24 cellular contexts compared by ENCODE assay signal in the genomic region with DNA sequence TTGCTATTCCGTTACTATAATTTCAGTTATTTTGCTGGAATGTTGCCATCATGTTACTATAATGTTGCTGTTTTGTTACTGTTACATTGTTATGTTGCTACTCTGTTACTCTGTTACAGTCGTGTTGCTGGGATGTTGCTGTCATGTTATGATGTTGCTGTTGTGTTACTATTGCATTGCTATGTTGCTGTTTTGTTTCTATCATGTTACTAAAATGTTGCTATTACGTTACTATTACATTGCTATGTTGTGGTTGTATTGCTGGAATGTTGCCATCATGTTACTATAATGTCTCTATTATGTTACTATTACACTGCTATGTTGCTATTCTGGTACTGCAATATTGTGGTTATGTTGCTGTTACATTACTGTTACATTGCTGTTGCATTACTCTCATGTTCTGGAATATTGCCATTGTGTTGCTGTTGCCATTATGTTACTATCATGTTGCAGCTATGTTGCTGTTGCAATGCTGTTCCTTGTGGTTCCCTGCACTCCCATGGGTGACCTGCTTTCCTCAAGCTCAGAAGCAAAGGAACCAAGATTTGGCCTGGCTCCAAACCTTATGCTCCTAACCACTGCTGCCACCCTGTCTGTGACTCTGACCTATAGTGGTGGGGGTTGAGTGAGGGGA.
DNase-seq lines count a peak whose midpoint lies in the region; ATAC-seq, FAIRE-seq and TF ChIP-seq lines count a peak whose summit lies in the region.
"Had no signal": no experiment of that assay in that cellular context is flagged by ENCODE, and none has a peak within 500 bp of the region (broad histone marks: within the 10 kb centered on the region; RNA-seq: fewer than 3 reads in every experiment).

No MANE protein-coding gene starts in this region.

- POLR2A ChIA-PET in HEK293 (lab: Yijun Ruan, JAX), result no interaction called here

- FAIRE-seq in bronchial epithelial cell (lab: Jason Lieb, UNC), result no peak

- CTCF ChIA-PET in HEK293 (lab: Yijun Ruan, JAX), result no interaction called here

- DNase-seq in MV-4-11 (lab: John Stamatoyannopoulos, UW) (peak; percentile 26), bronchial epithelial cell (ENCODE audit: low read depth) (peak; percentile 13), right lobe of liver (no peak), germinal center (ENCODE audit: low spot score) (no peak), KBM-7 (no peak)
- DNase-seq: activated CD8-positive, alpha-beta T cell treated with anti-CD3 and anti-CD28 coated beads for 36 hours; activated effector memory CD4-positive, alpha-beta T cell treated with Interleukin-2 at 50 U/mL for 16 hours; activated naive CD8-positive, alpha-beta T cell treated with anti-CD3 and anti-CD28 coated beads, Interleukin-2, amount 10 ng/mL, durations not matched to agents 7 days and 5 days; EL; H7; NCI-H187; stimulated activated naive CD8-positive, alpha-beta T cell treated with anti-CD3 and anti-CD28 coated beads, Interleukin-15, Interleukin-2, amounts not matched to agents 100 U/mL and 50 U/mL, for 24 hours; T-cell; tibial artery had no signal

- TF ChIP-seq CTCF in HEK293 (tag by site-specific recombination; IDR thresholded peaks at IDR 0.05), result no peak
- TF ChIP-seq CTCF in bronchial epithelial cell (IDR thresholded peaks at IDR 0.05; ENCODE audit: insufficient read depth, low read length, severe bottlenecking), result no peak
- no peak for TF ChIP-seq CTCF in right lobe of liver (IDR thresholded peaks at IDR 0.05)

- no peaks in the 10 kb centered on the region for H3K27me3 ChIP-seq in bronchial epithelial cell (ENCODE audit: control insufficient read depth, insufficient read depth, low read length)
- H3K27me3 ChIP-seq in right lobe of liver, result no peaks in the 10 kb centered on the region
- H3K27me3 ChIP-seq: gastroesophageal sphincter, neural progenitor cell, SJSA1, tibial artery had no signal

- intact Hi-C loops in right lobe of liver (cut with DNase I), result no loop called here

- no peaks in the 10 kb centered on the region for H3K4me1 ChIP-seq in HEK293 (ENCODE audit: control insufficient read depth, insufficient read depth, low read length)
- no peaks in the 10 kb centered on the region for H3K4me1 ChIP-seq in right lobe of liver
- H3K4me1 ChIP-seq: gastroesophageal sphincter, neural progenitor cell, SJSA1, tibial artery had no signal

- no peak overlapping the region for H3K27ac ChIP-seq in HEK293 (ENCODE audit: extremely low read depth, low read depth, low read length)
- H3K27ac ChIP-seq in right lobe of liver, result no peak overlapping the region
- H3K27ac ChIP-seq: epithelial cell of prostate, gastroesophageal sphincter, neural progenitor cell, SJSA1, tibial artery had no signal

- in situ Hi-C loops in KBM-7 (cut with MboI; ENCODE audit: low pct_unique_long_range_greater_than_20kb, low sequenced_read_pairs), result no loop called here

- H3K9me3 ChIP-seq in HEK293 (ENCODE audit: control insufficient read depth, insufficient read depth, low read depth, low read length) (no peaks in the 10 kb centered on the region), right lobe of liver (no peaks in the 10 kb centered on the region)

- TF ChIP-seq POLR2A in right lobe of liver (IDR thresholded peaks at IDR 0.05), result no peak

- 71% methylated on average over 3 of the region's 3 CpGs for WGBS in right lobe of liver (ENCODE audit: insufficient coverage, low coverage, low lambda C conversion rate, missing lambda C conversion rate)

- H3K4me3 ChIP-seq in HEK293 (ENCODE audit: low read depth, low read length) (no peak overlapping the region), bronchial epithelial cell (ENCODE audit: low read depth, low read length) (no peak overlapping the region), right lobe of liver (no peak overlapping the region)
- H3K4me3 ChIP-seq: gastroesophageal sphincter, lung, neural progenitor cell, SJSA1, tibial artery had no signal

- no peaks in the 10 kb centered on the region for H3K36me3 ChIP-seq in HEK293 (ENCODE audit: control insufficient read depth in 2 of 2, insufficient read depth in 1 of 2, low read length in 2 of 2)
- H3K36me3 ChIP-seq in bronchial epithelial cell (ENCODE audit: control insufficient read depth, insufficient read depth, low read length), result no peaks in the 10 kb centered on the region
- H3K36me3 ChIP-seq in right lobe of liver, result peaks cover 0 to 88% (median 38%) of the 10 kb centered on the region in 4 donors
- H3K36me3 ChIP-seq: gastroesophageal sphincter, neural progenitor cell, SJSA1 had no signal

- peak; percentile 10 to 19 (median 13) for ATAC-seq in right lobe of liver
- ATAC-seq in activated CD4-positive, CD25-positive, alpha-beta regulatory T cell treated with anti-CD3 and anti-CD28 coated beads, Interleukin-2, amount 50 U/mL, for 24 hours, result no peak
- no peak for ATAC-seq in HG02981 (IDR thresholded peaks at IDR 0.05; ENCODE audit: unreplicated experiment)
- ATAC-seq: activated CD8-positive, alpha-beta T cell treated with anti-CD3 and anti-CD28 coated beads for 36 hours; gastroesophageal sphincter; Panc1; sciatic nerve; stimulated activated naive CD8-positive, alpha-beta T cell treated with anti-CD3 and anti-CD28 coated beads, Interleukin-15, Interleukin-2, amounts not matched to agents 100 U/mL and 50 U/mL, for 24 hours; T-cell had no signal

TF ChIP-seq in HEK293, 187 proteins besides CTCF, POLR2A, EP300 and RAD21 (continues in another document):
- TF ChIP-seq ZNF184 (tag by site-specific recombination; IDR thresholded peaks at IDR 0.05) (no peak), ZNF792 (tag by site-specific recombination; IDR thresholded peaks at IDR 0.05) (no peak), ZNF239 (tag by site-specific recombination; IDR thresholded peaks at IDR 0.05) (no peak), ZNF155 (tag by site-specific recombination; IDR thresholded peaks at IDR 0.05) (no peak), IKZF3 (tag by site-specific recombination; IDR thresholded peaks at IDR 0.05) (no peak), ZNF2 (tag by site-specific recombination; IDR thresholded peaks at IDR 0.05) (peak; percentile 21; the same call in 1 of the 2 replicates), ZNF600 (tag by site-specific recombination; IDR thresholded peaks at IDR 0.05) (peak; percentile 97), ZNF701 (tag by site-specific recombination; IDR thresholded peaks at IDR 0.05) (no peak), ZNF626 (tag by site-specific recombination; IDR thresholded peaks at IDR 0.05) (peak; percentile 73; the same call in 1 of the 2 replicates), KLF9 (tag by site-specific recombination; IDR thresholded peaks at IDR 0.05; ENCODE audit: low read depth) (no peak), ZNF394 (tag by site-specific recombination; IDR thresholded peaks at IDR 0.05; ENCODE audit: borderline replicate concordance) (no peak), SP7 (tag by site-specific recombination; IDR thresholded peaks at IDR 0.05) (no peak), ZNF133 (tag by site-specific recombination; IDR thresholded peaks at IDR 0.05) (no peak), ZNF664 (tag by site-specific recombination; IDR thresholded peaks at IDR 0.05) (no peak), ZNF707 (tag by site-specific recombination; IDR thresholded peaks at IDR 0.05) (no peak)
- TF ChIP-seq, protein P1, sequence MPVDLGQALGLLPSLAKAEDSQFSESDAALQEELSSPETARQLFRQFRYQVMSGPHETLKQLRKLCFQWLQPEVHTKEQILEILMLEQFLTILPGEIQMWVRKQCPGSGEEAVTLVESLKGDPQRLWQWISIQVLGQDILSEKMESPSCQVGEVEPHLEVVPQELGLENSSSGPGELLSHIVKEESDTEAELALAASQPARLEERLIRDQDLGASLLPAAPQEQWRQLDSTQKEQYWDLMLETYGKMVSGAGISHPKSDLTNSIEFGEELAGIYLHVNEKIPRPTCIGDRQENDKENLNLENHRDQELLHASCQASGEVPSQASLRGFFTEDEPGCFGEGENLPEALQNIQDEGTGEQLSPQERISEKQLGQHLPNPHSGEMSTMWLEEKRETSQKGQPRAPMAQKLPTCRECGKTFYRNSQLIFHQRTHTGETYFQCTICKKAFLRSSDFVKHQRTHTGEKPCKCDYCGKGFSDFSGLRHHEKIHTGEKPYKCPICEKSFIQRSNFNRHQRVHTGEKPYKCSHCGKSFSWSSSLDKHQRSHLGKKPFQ (tag by site-specific recombination; IDR thresholded peaks at IDR 0.05), result no peak

Comparison
In these comparisons a context has a peak if more than half of its experiments do, and no peak if none do; other contexts are left out.
1. DNase-seq: peak in MV-4-11 (single experiment) and bronchial epithelial cell (single experiment); none in right lobe of liver (0 of 3), germinal center (single experiment) and KBM-7 (single experiment).
2. ATAC-seq: peak in right lobe of liver (4 of 4); none in activated CD4-positive, CD25-positive, alpha-beta regulatory T cell treated with anti-CD3 and anti-CD28 coated beads, Interleukin-2, amount 50 U/mL, for 24 hours (0 of 2) and HG02981 (single experiment).